ENCODE assay signal across 11 cellular contexts in the genomic region with DNA sequence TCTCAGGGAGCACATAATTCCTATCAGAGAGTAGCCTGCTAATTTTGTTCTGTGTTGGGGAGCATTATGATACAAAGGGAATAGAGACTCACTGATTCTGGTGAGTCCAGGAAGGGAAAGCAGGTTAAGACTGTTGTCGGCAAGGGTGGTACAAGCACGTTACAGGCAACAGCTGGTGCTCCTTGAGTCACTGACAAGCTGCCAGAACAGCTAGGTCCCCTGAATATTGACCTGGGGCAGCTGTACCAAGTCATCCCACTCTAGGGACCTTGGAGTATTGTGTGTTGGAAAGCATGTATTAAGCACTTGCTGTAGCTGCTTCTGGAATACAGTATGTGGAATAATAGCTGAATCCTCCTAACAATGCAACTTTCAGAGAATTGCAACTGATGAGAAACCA.
"Had no signal": no experiment of that assay in that cellular context is flagged by ENCODE, and none has a peak within 500 bp of the region (broad histone marks: within the 10 kb centered on the region; RNA-seq: fewer than 3 reads in every experiment).

No MANE protein-coding gene starts in this region.

- ATAC-seq: effector memory CD8-positive, alpha-beta T cell; gastrocnemius medialis; left lobe of liver; naive thymus-derived CD8-positive, alpha-beta T cell; stimulated activated naive CD8-positive, alpha-beta T cell treated with anti-CD3 and anti-CD28 coated beads, Interleukin-15, Interleukin-2, amounts not matched to agents 100 U/mL and 50 U/mL, for 24 hours had no signal

- DNase-seq: effector memory CD8-positive, alpha-beta T cell; gastrocnemius medialis; islet precursor cell; mammary epithelial cell; naive thymus-derived CD8-positive, alpha-beta T cell; sigmoid colon; stimulated activated CD4-positive, alpha-beta T cell treated with anti-CD3 and anti-CD28 coated beads, Interleukin-2, amount 100 ng/mL, for 48 hours; stimulated activated naive CD8-positive, alpha-beta T cell treated with anti-CD3 and anti-CD28 coated beads, Interleukin-15, Interleukin-2, amounts not matched to agents 100 U/mL and 50 U/mL, for 24 hours; thyroid gland; uterus had no signal
